Comparison of ENCODE assay signal across 30 cellular contexts in the genomic region with DNA sequence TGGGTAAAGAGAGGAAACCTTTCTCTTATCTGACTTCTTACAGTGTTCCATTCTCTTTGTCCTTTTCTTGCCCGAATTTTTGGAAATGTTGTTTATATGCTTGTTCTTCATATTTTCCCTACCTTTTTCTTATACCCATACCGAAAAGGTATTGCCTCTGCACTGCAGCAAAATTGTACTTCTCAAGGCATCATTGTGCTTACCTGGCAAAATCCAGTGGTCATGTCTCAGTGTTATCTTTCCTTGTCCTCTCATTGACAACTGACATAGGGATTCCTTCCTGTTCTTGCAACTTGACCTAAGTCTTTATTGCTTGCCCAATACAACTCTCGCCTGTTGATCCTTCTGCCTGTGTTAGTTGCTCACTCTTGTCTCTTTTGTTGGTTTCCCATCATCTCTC.
"Had no signal": no experiment of that assay in that cellular context is flagged by ENCODE, and none has a peak within 500 bp of the region (broad histone marks: within the 10 kb centered on the region; RNA-seq: fewer than 3 reads in every experiment).

No MANE protein-coding gene starts in this region.

- ATAC-seq: effector memory CD8-positive, alpha-beta T cell; esophagus mucosa; gastrocnemius medialis; heart right ventricle; left colon; left lobe of liver; left ventricle myocardium superior; lower lobe of right lung; mucosa of descending colon had no signal

- H3K4me1 ChIP-seq: colonic mucosa, esophagus squamous epithelium, gastrocnemius medialis, heart right ventricle, lower lobe of right lung had no signal

- H3K9me3 Mint-ChIP-seq: endodermal cell, mesothelial cell of epicardium had no signal

- H3K36me3 Mint-ChIP-seq: immature natural killer cell, mesothelial cell of epicardium, naive B cell had no signal

- H3K9me3 ChIP-seq: colonic mucosa, esophagus squamous epithelium, gastrocnemius medialis, heart right ventricle, lower lobe of right lung, mucosa of descending colon had no signal

- H3K27ac ChIP-seq: colonic mucosa, epithelial cell of prostate, esophagus squamous epithelium, gastrocnemius medialis, heart right ventricle, lower lobe of right lung had no signal

- FAIRE-seq: endometrium, kidney had no signal

- H3K4me3 ChIP-seq: colonic mucosa, esophagus squamous epithelium, gastrocnemius medialis, heart right ventricle, lower lobe of right lung, mucosa of descending colon had no signal

- H3K27me3 Mint-ChIP-seq: dendritic cell treated with granulocyte-macrophage colony-stimulating factor and Interleukin-4, amounts not matched to agents 40 ng/mL and 50 ng/mL, for 4 days; effector memory CD8-positive, alpha-beta T cell; naive B cell had no signal

- H3K36me3 ChIP-seq: colonic mucosa, esophagus squamous epithelium, gastrocnemius medialis, heart right ventricle, lower lobe of right lung had no signal

- DNase-seq: colonic mucosa; cortex of kidney; effector CD8-positive, alpha-beta T cell; effector memory CD8-positive, alpha-beta T cell; endodermal cell; erythroblast; esophagus squamous epithelium; foreskin fibroblast; foreskin melanocyte; gastrocnemius medialis; glutamatergic neuron; head of caudate nucleus; heart right ventricle; hippocampal formation; immature natural killer cell; islet precursor cell; kidney; kidney glomerular epithelial cell; left colon; left ventricle myocardium superior; lower lobe of right lung; mesenchymal stem cell; mucosa of descending colon; naive B cell had no signal

- H3K27me3 ChIP-seq: colonic mucosa, esophagus squamous epithelium, gastrocnemius medialis, heart right ventricle had no signal

- H3K27ac Mint-ChIP-seq: dendritic cell treated with granulocyte-macrophage colony-stimulating factor and Interleukin-4, amounts not matched to agents 40 ng/mL and 50 ng/mL, for 4 days; effector memory CD8-positive, alpha-beta T cell; endodermal cell; immature natural killer cell; mesothelial cell of epicardium; naive B cell had no signal

- H3K4me1 Mint-ChIP-seq: immature natural killer cell, naive B cell had no signal

- H3K4me3 Mint-ChIP-seq: dendritic cell treated with granulocyte-macrophage colony-stimulating factor and Interleukin-4, amounts not matched to agents 40 ng/mL and 50 ng/mL, for 4 days; effector memory CD8-positive, alpha-beta T cell; endodermal cell; immature natural killer cell; mesothelial cell of epicardium; naive B cell had no signal
